1 cellular context compared by ENCODE assay signal in genomic region chr10:112132429-112132828, GRCh38.
TF ChIP-seq lines count a peak whose summit lies in the region.

No MANE protein-coding gene starts in this region.

TF ChIP-seq in HepG2, 621 proteins besides CTCF, POLR2A, EP300 and RAD21:
- TF ChIP-seq POLR2AphosphoS5 (IDR thresholded peaks at IDR 0.05; ENCODE audit: low read depth, low read length) = peak; percentile 28; the same call in 1 of the 2 replicates
- TF ChIP-seq ZNF816 (CRISPR knock-in tag; IDR thresholded peaks at IDR 0.05; ENCODE audit: borderline replicate concordance) = no peak
